Comparison of ENCODE assay signal across 25 cellular contexts in the genomic region with DNA sequence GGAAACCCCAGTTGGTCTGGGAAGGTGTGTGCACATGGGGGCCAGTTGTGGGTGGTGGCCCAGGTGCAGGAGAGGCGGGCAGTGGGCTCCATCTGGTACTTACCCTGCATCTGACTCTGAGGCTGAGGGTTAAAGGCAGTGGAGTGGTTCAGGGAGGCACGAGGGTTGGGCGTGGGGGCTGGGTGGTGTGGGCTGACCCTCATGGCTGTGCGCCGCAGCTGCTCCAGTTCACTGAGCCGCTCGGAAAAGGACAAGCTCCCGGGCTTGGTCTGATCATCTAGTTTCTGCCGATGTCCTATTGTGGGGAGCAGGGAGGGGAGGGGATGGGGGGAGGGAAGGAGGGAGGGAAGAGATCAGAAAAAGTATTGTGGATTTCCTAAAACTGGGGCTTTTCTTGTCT.
DNase-seq lines count a peak whose midpoint lies in the region; ATAC-seq and TF ChIP-seq lines count a peak whose summit lies in the region.
"Had no signal": no experiment of that assay in that cellular context is flagged by ENCODE, and none has a peak within 500 bp of the region (broad histone marks: within the 10 kb centered on the region; RNA-seq: fewer than 3 reads in every experiment).

No MANE protein-coding gene starts in this region.

- no peak overlapping the region for H2AFZ ChIP-seq in trophoblast cell (ENCODE audit: insufficient read depth, low read length, poor library complexity)

- H3K27me3 ChIP-seq in trophoblast cell (ENCODE audit: insufficient read depth, low read length): no peaks in the 10 kb centered on the region
- no peaks in the 10 kb centered on the region for H3K27me3 ChIP-seq in vagina
- H3K27me3 ChIP-seq in ovary: no peaks in the 10 kb centered on the region
- H3K27me3 ChIP-seq: testis had no signal

- H3K4me1 ChIP-seq in trophoblast cell (ENCODE audit: control insufficient read depth in 1 of 2, insufficient read depth in 2 of 2, low read length in 2 of 2): peaks cover 7 to 17% of the 10 kb centered on the region in 2 experiments
- H3K4me1 ChIP-seq in vagina: peaks cover 37% of the 10 kb centered on the region
- peaks cover 8% of the 10 kb centered on the region for H3K4me1 ChIP-seq in ovary (ENCODE audit: insufficient read depth)
- H3K4me1 ChIP-seq: left ventricle myocardium inferior had no signal

- H3K9me3 Mint-ChIP-seq in dendritic cell treated with granulocyte-macrophage colony-stimulating factor and Interleukin-4, amounts not matched to agents 40 ng/mL and 50 ng/mL, for 4 days: no peaks in the 10 kb centered on the region
- H3K9me3 Mint-ChIP-seq: activated T-cell treated with anti-CD3 and anti-CD28 coated beads, Interleukin-2, amount 50 U/mL, for 24 hours; nephron progenitor cell had no signal

- no peak for TF ChIP-seq EP300 in ovary (IDR thresholded peaks at IDR 0.05)

- no peak overlapping the region for H3K14ac ChIP-seq in trophoblast cell (ENCODE audit: low read length)

- H3K4me3 Mint-ChIP-seq in dendritic cell treated with granulocyte-macrophage colony-stimulating factor and Interleukin-4, amounts not matched to agents 40 ng/mL and 50 ng/mL, for 4 days: no peak overlapping the region
- H3K4me3 Mint-ChIP-seq: activated T-cell treated with anti-CD3 and anti-CD28 coated beads, Interleukin-2, amount 50 U/mL, for 24 hours; nephron progenitor cell; stimulated activated naive B cell treated with anti-CD40 and anti-IgM and Interleukin-4, amounts not matched to agents 10 μg/mL and 1 μg/mL and 100 μg/mL, for 72 hours had no signal

- TF ChIP-seq POLR2A in vagina (IDR thresholded peaks at IDR 0.05): no peak
- no peak for TF ChIP-seq POLR2A in ovary (IDR thresholded peaks at IDR 0.05)

- no peak overlapping the region for H3K4me2 ChIP-seq in trophoblast cell (ENCODE audit: low read length)

- no peaks in the 10 kb centered on the region for H3K79me2 ChIP-seq in trophoblast cell (ENCODE audit: control insufficient read depth, insufficient read depth, low read length, poor library complexity)

- H4K8ac ChIP-seq in trophoblast cell (ENCODE audit: low read depth, low read length): no peak overlapping the region

- H3K18ac ChIP-seq in trophoblast cell (ENCODE audit: low read length): no peak overlapping the region

- H3K9me3 ChIP-seq in KOPT-K1 (ENCODE audit: insufficient read depth, low read length, poor library complexity, severe bottlenecking): no peaks in the 10 kb centered on the region
- no peaks in the 10 kb centered on the region for H3K9me3 ChIP-seq in trophoblast cell (ENCODE audit: insufficient read depth, low read depth, low read length)
- no peaks in the 10 kb centered on the region for H3K9me3 ChIP-seq in vagina
- no peaks in the 10 kb centered on the region for H3K9me3 ChIP-seq in ovary
- H3K9me3 ChIP-seq: left ventricle myocardium inferior, mucosa of descending colon, testis had no signal

- TF ChIP-seq CTCF in vagina (IDR thresholded peaks at IDR 0.05) (no peak), ovary (IDR thresholded peaks at IDR 0.05) (no peak)

- H2BK12ac ChIP-seq in trophoblast cell (ENCODE audit: low read length): no peak overlapping the region

- H3K27ac Mint-ChIP-seq in dendritic cell treated with granulocyte-macrophage colony-stimulating factor and Interleukin-4, amounts not matched to agents 40 ng/mL and 50 ng/mL, for 4 days: peak overlapping the region; percentile 69
- H3K27ac Mint-ChIP-seq: activated naive CD8-positive, alpha-beta T cell treated with anti-CD3 and anti-CD28 coated beads, Interleukin-2, amount 10 ng/mL, durations not matched to agents 7 days and 5 days; nephron progenitor cell; stimulated activated naive B cell treated with anti-CD40 and anti-IgM and Interleukin-4, amounts not matched to agents 10 μg/mL and 1 μg/mL and 100 μg/mL, for 72 hours had no signal

- no peak overlapping the region for H3K9ac ChIP-seq in trophoblast cell (ENCODE audit: low read length)

- peaks cover 93% of the 10 kb centered on the region for H3K36me3 Mint-ChIP-seq in dendritic cell treated with granulocyte-macrophage colony-stimulating factor and Interleukin-4, amounts not matched to agents 40 ng/mL and 50 ng/mL, for 4 days (ENCODE audit: low read depth)

- intact Hi-C loops in dendritic cell treated with granulocyte-macrophage colony-stimulating factor and Interleukin-4, amounts not matched to agents 40 ng/mL and 50 ng/mL, for 4 days (cut with micrococcal nuclease): no loop called here
- intact Hi-C loops in vagina (cut with DNase I) (no loop called here), ovary (cut with DNase I) (no loop called here)

- no peak for ATAC-seq in GM21576 (IDR thresholded peaks at IDR 0.05; ENCODE audit: unreplicated experiment)
- no peak for ATAC-seq in GM18498 (IDR thresholded peaks at IDR 0.05; ENCODE audit: unreplicated experiment)
- ATAC-seq: mucosa of descending colon, Right ventricle myocardium inferior had no signal

- H3K79me1 ChIP-seq in trophoblast cell (ENCODE audit: low read length): peaks cover 11% of the 10 kb centered on the region

- peak overlapping the region; percentile 30 for H2AK5ac ChIP-seq in trophoblast cell (ENCODE audit: low read length)

- DNase-seq in trophoblast cell (no peak), vagina (ENCODE audit: extremely low spot score in 2 of 2) (no peak), ovary (no peak)
- DNase-seq: activated CD4-positive, alpha-beta T cell treated with anti-CD3 and anti-CD28 coated beads for 4 hours; activated gamma-delta T cell; activated T-cell treated with anti-CD3 and anti-CD28 coated beads, Interleukin-2, amount 50 U/mL, for 24 hours; Calu3; central memory CD4-positive, alpha-beta T cell; hypothalamus; KG1; left ventricle myocardium inferior; mucosa of descending colon; NCI-H1417 treated with DMSO at 0.1 percent for 48 hours; nephron progenitor cell; OCI-M1; posterior cingulate gyrus; stimulated activated CD4-positive, alpha-beta T cell treated with anti-CD3 and anti-CD28 coated beads, Interleukin-4, amount 100 ng/mL, for 4 hours; stimulated activated naive B cell treated with anti-CD40 and anti-IgM and Interleukin-4, amounts not matched to agents 10 μg/mL and 1 μg/mL and 100 μg/mL, for 72 hours; testis had no signal

- H3K36me3 ChIP-seq in KOPT-K1 (ENCODE audit: insufficient read depth, low read length): peaks cover 100% of the 10 kb centered on the region
- peaks cover 31 to 41% of the 10 kb centered on the region in 2 experiments for H3K36me3 ChIP-seq in trophoblast cell (ENCODE audit: control insufficient read depth in 1 of 2, insufficient read depth in 2 of 2, low read length in 2 of 2)
- peaks cover 0 to 24% of the 10 kb centered on the region in 2 donors for H3K36me3 ChIP-seq in vagina
- H3K36me3 ChIP-seq in ovary: no peaks in the 10 kb centered on the region
- H3K36me3 ChIP-seq: left ventricle myocardium inferior had no signal

- no CpG with 5 or more reads among the region's 9 CpGs for WGBS in trophoblast cell (ENCODE audit: extremely low coverage, insufficient coverage, insufficient read length)
- 90 to 91% (median 91%) methylated on average over 9 of the region's 9 CpGs for WGBS in ovary, 3 donors

- no peak overlapping the region for H4K91ac ChIP-seq in trophoblast cell (ENCODE audit: low read depth, low read length)

- H2BK5ac ChIP-seq in trophoblast cell (ENCODE audit: low read depth, low read length, poor library complexity): no peak overlapping the region

- no peak overlapping the region for H3K4me3 ChIP-seq in trophoblast cell (ENCODE audit: low read depth, low read length)
- no peak overlapping the region for H3K4me3 ChIP-seq in vagina
- H3K4me3 ChIP-seq in ovary: no peak overlapping the region
- H3K4me3 ChIP-seq: left ventricle myocardium inferior, mucosa of descending colon, testis had no signal

- H2BK120ac ChIP-seq in trophoblast cell (ENCODE audit: insufficient read depth, low read length, poor library complexity): no peak overlapping the region

- H4K12ac ChIP-seq in trophoblast cell (ENCODE audit: low read depth, low read length): no peak overlapping the region

- no peaks in the 10 kb centered on the region for H3K27me3 Mint-ChIP-seq in dendritic cell treated with granulocyte-macrophage colony-stimulating factor and Interleukin-4, amounts not matched to agents 40 ng/mL and 50 ng/mL, for 4 days
- H3K27me3 Mint-ChIP-seq: activated naive CD8-positive, alpha-beta T cell treated with anti-CD3 and anti-CD28 coated beads, Interleukin-2, amount 10 ng/mL, durations not matched to agents 7 days and 5 days; activated T-cell treated with anti-CD3 and anti-CD28 coated beads, Interleukin-2, amount 50 U/mL, for 24 hours; stimulated activated naive B cell treated with anti-CD40 and anti-IgM and Interleukin-4, amounts not matched to agents 10 μg/mL and 1 μg/mL and 100 μg/mL, for 72 hours had no signal

- peaks cover 66% of the 10 kb centered on the region for H3K4me1 Mint-ChIP-seq in dendritic cell treated with granulocyte-macrophage colony-stimulating factor and Interleukin-4, amounts not matched to agents 40 ng/mL and 50 ng/mL, for 4 days (ENCODE audit: low read depth)

- H3K4ac ChIP-seq in trophoblast cell (ENCODE audit: low read depth, low read length): no peak overlapping the region

- H3K27ac ChIP-seq in KOPT-K1 (ENCODE audit: low read depth, low read length, poor library complexity, severe bottlenecking) (peak overlapping the region; percentile 60), trophoblast cell (ENCODE audit: low read depth, low read length) (no peak overlapping the region), vagina (peak overlapping the region; percentile 80), ovary (no peak overlapping the region)
- H3K27ac ChIP-seq: left ventricle myocardium inferior, testis had no signal

- H3K23ac ChIP-seq in trophoblast cell (ENCODE audit: low read length): no peak overlapping the region

Comparison
In these comparisons a context has a peak if more than half of its experiments do, and no peak if none do; other contexts are left out.
1. H3K27ac ChIP-seq: peak in KOPT-K1 (single experiment) and vagina (single experiment); none in trophoblast cell (single experiment) and ovary (0 of 2).